In genomic region chr4:186414365-186414764, GRCh38 we compare ENCODE assay signal across 30 cellular contexts.
"Had no signal": no experiment of that assay in that cellular context is flagged by ENCODE, and none has a peak within 500 bp of the region (broad histone marks: within the 10 kb centered on the region; RNA-seq: fewer than 3 reads in every experiment).

No MANE protein-coding gene starts in this region.

- H3K27ac Mint-ChIP-seq: activated B cell treated with CpG ODN at 0.5 μM for 24 hours; activated CD4-positive, alpha-beta memory T cell treated with anti-CD3 and anti-CD28 coated beads, Interleukin-2, amount 10 ng/mL, durations not matched to agents 7 days and 5 days; activated CD4-positive, alpha-beta T cell treated with anti-CD3 and anti-CD28 coated beads, Interleukin-2, amount 10 ng/mL, durations not matched to agents 7 days and 5 days; activated naive CD8-positive, alpha-beta T cell; activated T-helper 17 cell treated with anti-CD3 and anti-CD28 coated beads, Interleukin-2, amount 50 U/mL, for 72 hours; effector memory CD8-positive, alpha-beta T cell; T-helper 17 cell; T-helper 2 cell treated with Interferon-gamma antibody and Interleukin-4, amounts not matched to agents 5 μg/mL and 100 μg/mL, for 36 hours had no signal

- H3K9me3 ChIP-seq: esophagus muscularis mucosa, gastroesophageal sphincter had no signal

- DNase-seq: activated B cell treated with CpG ODN at 0.5 μM for 24 hours; activated CD4-positive, alpha-beta memory T cell treated with anti-CD3 and anti-CD28 coated beads, Interleukin-2, amount 10 ng/mL, durations not matched to agents 7 days and 5 days; activated CD4-positive, alpha-beta T cell treated with anti-CD3 and anti-CD28 coated beads, Interleukin-2, amount 10 ng/mL, durations not matched to agents 7 days and 5 days; activated CD4-positive, alpha-beta T cell treated with anti-CD3 and anti-CD28 coated beads, Interleukin-2, amount 50 U/mL, for 4 hours; activated effector memory CD4-positive, alpha-beta T cell treated with Interleukin-2 at 50 U/mL for 16 hours; activated gamma-delta T cell treated with Interleukin-2 at 50 U/mL for 16 hours; activated naive CD4-positive, alpha-beta T cell treated with anti-CD3 and anti-CD28 coated beads, Interleukin-2, amount 50 U/mL, for 16 hours; activated naive CD4-positive, alpha-beta T cell treated with Interleukin-2 at 50 U/mL for 16 hours; activated T-cell treated with anti-CD3 and anti-CD28 coated beads, Interleukin-2, amount 50 U/mL, for 4 hours; amniotic stem cell; anterior cingulate cortex; brain microvascular endothelial cell; cortex of kidney; dermis blood vessel endothelial cell; effector CD4-positive, alpha-beta T cell; effector memory CD8-positive, alpha-beta T cell; erythroblast; foreskin keratinocyte; T-helper 1 cell; T-helper 17 cell; T1000; WERI-Rb-1 had no signal

- H3K4me1 ChIP-seq: esophagus muscularis mucosa, foreskin keratinocyte, gastroesophageal sphincter had no signal

- H3K4me1 Mint-ChIP-seq: activated B cell treated with CpG ODN at 0.5 μM for 24 hours; activated CD4-positive, alpha-beta memory T cell treated with anti-CD3 and anti-CD28 coated beads, Interleukin-2, amount 10 ng/mL, durations not matched to agents 7 days and 5 days; activated CD4-positive, alpha-beta T cell treated with anti-CD3 and anti-CD28 coated beads, Interleukin-2, amount 10 ng/mL, durations not matched to agents 7 days and 5 days; activated T-helper 17 cell treated with anti-CD3 and anti-CD28 coated beads, Interleukin-2, amount 50 U/mL, for 72 hours; central memory CD8-positive, alpha-beta T cell; T-helper 17 cell had no signal

- H3K9me3 Mint-ChIP-seq: activated B cell treated with CpG ODN at 0.5 μM for 24 hours; activated CD4-positive, alpha-beta memory T cell treated with anti-CD3 and anti-CD28 coated beads, Interleukin-2, amount 10 ng/mL, durations not matched to agents 7 days and 5 days; activated CD4-positive, alpha-beta T cell treated with anti-CD3 and anti-CD28 coated beads, Interleukin-2, amount 10 ng/mL, durations not matched to agents 7 days and 5 days; activated T-cell treated with anti-CD3 and anti-CD28 coated beads, Interleukin-2, amount 50 U/mL, for 4 hours; activated T-helper 17 cell treated with anti-CD3 and anti-CD28 coated beads, Interleukin-2, amount 50 U/mL, for 72 hours; central memory CD8-positive, alpha-beta T cell; T-helper 2 cell treated with Interferon-gamma antibody and Interleukin-4, amounts not matched to agents 5 μg/mL and 100 μg/mL, for 36 hours had no signal

- H3K36me3 ChIP-seq: brain microvascular endothelial cell, esophagus muscularis mucosa, gastroesophageal sphincter, WERI-Rb-1 had no signal

- H3K27me3 ChIP-seq: brain microvascular endothelial cell, foreskin keratinocyte had no signal

- ATAC-seq: activated CD4-positive, CD25-positive, alpha-beta regulatory T cell treated with anti-CD3 and anti-CD28 coated beads, Interleukin-2, amount 50 U/mL, for 24 hours; activated T-cell treated with anti-CD3 and anti-CD28 coated beads, Interleukin-2, amount 50 U/mL, for 4 hours; activated T-helper 17 cell treated with anti-CD3 and anti-CD28 coated beads, Interleukin-2, amount 50 U/mL, for 72 hours; effector memory CD8-positive, alpha-beta T cell; foreskin keratinocyte; gastroesophageal sphincter; T-helper 17 cell had no signal

- H3K4me3 Mint-ChIP-seq: activated B cell treated with CpG ODN at 0.5 μM for 24 hours; activated CD4-positive, alpha-beta memory T cell treated with anti-CD3 and anti-CD28 coated beads, Interleukin-2, amount 10 ng/mL, durations not matched to agents 7 days and 5 days; activated CD4-positive, alpha-beta T cell treated with anti-CD3 and anti-CD28 coated beads, Interleukin-2, amount 10 ng/mL, durations not matched to agents 7 days and 5 days; activated naive CD8-positive, alpha-beta T cell; activated T-cell treated with anti-CD3 and anti-CD28 coated beads, Interleukin-2, amount 50 U/mL, for 4 hours; activated T-helper 17 cell treated with anti-CD3 and anti-CD28 coated beads, Interleukin-2, amount 50 U/mL, for 72 hours; central memory CD8-positive, alpha-beta T cell; effector memory CD8-positive, alpha-beta T cell; T-helper 17 cell; T-helper 2 cell treated with Interferon-gamma antibody and Interleukin-4, amounts not matched to agents 5 μg/mL and 100 μg/mL, for 36 hours had no signal

- H3K36me3 Mint-ChIP-seq: activated naive CD8-positive, alpha-beta T cell had no signal

- H3K27me3 Mint-ChIP-seq: activated B cell treated with CpG ODN at 0.5 μM for 24 hours; activated CD4-positive, alpha-beta T cell treated with anti-CD3 and anti-CD28 coated beads, Interleukin-2, amount 10 ng/mL, durations not matched to agents 7 days and 5 days; effector memory CD8-positive, alpha-beta T cell had no signal

- FAIRE-seq: astrocyte had no signal

- H3K27ac ChIP-seq: brain microvascular endothelial cell, esophagus muscularis mucosa, foreskin keratinocyte, gastroesophageal sphincter, WERI-Rb-1 had no signal

- H3K4me3 ChIP-seq: esophagus muscularis mucosa, gastroesophageal sphincter had no signal
